Comparison of ENCODE assay signal across 14 cellular contexts in genomic region chr19:13507053-13507611, GRCh38. TPM values are rescaled to one million over a fixed set of nuclear protein-coding genes. Genes with fewer than 3 reads are reported as not detected.
DNase-seq lines count a peak whose midpoint lies in the region; TF ChIP-seq lines count a peak whose summit lies in the region.
"Had no signal": no experiment of that assay in that cellular context is flagged by ENCODE, and none has a peak within 500 bp of the region (broad histone marks: within the 10 kb centered on the region; RNA-seq: fewer than 3 reads in every experiment).

No MANE protein-coding gene starts in this region.

- H3K4me3 ChIP-seq in astrocyte of the cerebellum (ENCODE audit: low read depth, low read length) (peak overlapping the region; percentile 38), iPS-18c (ENCODE audit: insufficient read depth, low read depth, low read length) (peak overlapping the region; percentile 44)

- TF ChIP-seq CTCF in astrocyte of the cerebellum (IDR thresholded peaks at IDR 0.05; ENCODE audit: low read depth, low read length, missing control alignments) = no peak

- no peaks in the 10 kb centered on the region for H3K36me3 Mint-ChIP-seq in activated CD4-positive, alpha-beta memory T cell treated with anti-CD3 and anti-CD28 coated beads for 36 hours
- no peaks in the 10 kb centered on the region for H3K36me3 Mint-ChIP-seq in activated CD4-positive, alpha-beta memory T cell treated with anti-CD3 and anti-CD28 coated beads, Interleukin-2, amount 10 ng/mL, durations not matched to agents 7 days and 5 days (ENCODE audit: low read depth)

- peaks cover 3% of the 10 kb centered on the region for H3K4me1 Mint-ChIP-seq in activated CD4-positive, alpha-beta memory T cell treated with anti-CD3 and anti-CD28 coated beads for 36 hours (ENCODE audit: low read depth)
- H3K4me1 Mint-ChIP-seq in activated CD4-positive, alpha-beta memory T cell treated with anti-CD3 and anti-CD28 coated beads, Interleukin-2, amount 10 ng/mL, durations not matched to agents 7 days and 5 days = no peaks in the 10 kb centered on the region

- intact Hi-C loops in activated CD4-positive, alpha-beta memory T cell treated with anti-CD3 and anti-CD28 coated beads for 36 hours (cut with micrococcal nuclease) = no loop called here

- CTCF ChIA-PET in activated CD4-positive, alpha-beta memory T cell treated with anti-CD3 and anti-CD28 coated beads for 36 hours (lab: Charles Lee) = interaction anchor here (0.6 kb wide), 2 partner anchors 84 to 447 kb away, joined by 3 read pairs; no protein-coding TSS in a partner anchor
- CTCF ChIA-PET in activated CD4-positive, alpha-beta memory T cell treated with anti-CD3 and anti-CD28 coated beads, Interleukin-2, amount 10 ng/mL, durations not matched to agents 7 days and 5 days (lab: Charles Lee) = no interaction called here

- no peaks in the 10 kb centered on the region for H3K9me3 Mint-ChIP-seq in activated CD4-positive, alpha-beta memory T cell treated with anti-CD3 and anti-CD28 coated beads for 36 hours
- H3K9me3 Mint-ChIP-seq in activated CD4-positive, alpha-beta memory T cell treated with anti-CD3 and anti-CD28 coated beads, Interleukin-2, amount 10 ng/mL, durations not matched to agents 7 days and 5 days = no peaks in the 10 kb centered on the region
- H3K9me3 Mint-ChIP-seq: activated T-cell treated with anti-CD3 and anti-CD28 coated beads, Interleukin-2, amount 50 U/mL, for 72 hours had no signal

- POLR2A ChIA-PET in activated CD4-positive, alpha-beta memory T cell treated with anti-CD3 and anti-CD28 coated beads for 36 hours (lab: Charles Lee) = no interaction called here
- POLR2A ChIA-PET in activated CD4-positive, alpha-beta memory T cell treated with anti-CD3 and anti-CD28 coated beads, Interleukin-2, amount 10 ng/mL, durations not matched to agents 7 days and 5 days (lab: Charles Lee) = no interaction called here

- peak overlapping the region; percentile 39 for H3K4me3 Mint-ChIP-seq in activated CD4-positive, alpha-beta memory T cell treated with anti-CD3 and anti-CD28 coated beads for 36 hours
- H3K4me3 Mint-ChIP-seq in activated CD4-positive, alpha-beta memory T cell treated with anti-CD3 and anti-CD28 coated beads, Interleukin-2, amount 10 ng/mL, durations not matched to agents 7 days and 5 days = no peak overlapping the region

- in situ Hi-C loops in astrocyte of the cerebellum (cut with HindIII; ENCODE audit: low sequenced_read_pairs) = no loop called here

- DNase-seq in activated CD4-positive, alpha-beta memory T cell treated with anti-CD3 and anti-CD28 coated beads for 36 hours = no peak
- no peak for DNase-seq in activated CD4-positive, alpha-beta memory T cell treated with anti-CD3 and anti-CD28 coated beads, Interleukin-2, amount 10 ng/mL, durations not matched to agents 7 days and 5 days
- DNase-seq in astrocyte of the cerebellum (ENCODE audit: low read depth) (no peak), DMS79 (lab: John Stamatoyannopoulos, UW) (no peak), HPDE6-E6E7 (ENCODE audit: extremely low spot score) (no peak), DMS53 (lab: John Stamatoyannopoulos, UW) (no peak)
- DNase-seq in activated naive CD4-positive, alpha-beta T cell (lab: John Stamatoyannopoulos, UW) = no peak
- DNase-seq: 8988T; activated CD4-positive, alpha-beta T cell treated with anti-CD3 and anti-CD28 coated beads for 1 hour; activated T-cell treated with anti-CD3 and anti-CD28 coated beads, Interleukin-2, amount 50 U/mL, for 72 hours had no signal

- H3K27me3 Mint-ChIP-seq in activated CD4-positive, alpha-beta memory T cell treated with anti-CD3 and anti-CD28 coated beads for 36 hours = peaks cover 61% of the 10 kb centered on the region
- peaks cover 49% of the 10 kb centered on the region for H3K27me3 Mint-ChIP-seq in activated CD4-positive, alpha-beta memory T cell treated with anti-CD3 and anti-CD28 coated beads, Interleukin-2, amount 10 ng/mL, durations not matched to agents 7 days and 5 days

- no peak overlapping the region for H3K27ac Mint-ChIP-seq in activated CD4-positive, alpha-beta memory T cell treated with anti-CD3 and anti-CD28 coated beads for 36 hours
- no peak overlapping the region for H3K27ac Mint-ChIP-seq in activated CD4-positive, alpha-beta memory T cell treated with anti-CD3 and anti-CD28 coated beads, Interleukin-2, amount 10 ng/mL, durations not matched to agents 7 days and 5 days
- H3K27ac Mint-ChIP-seq: activated T-cell treated with anti-CD3 and anti-CD28 coated beads, Interleukin-2, amount 50 U/mL, for 72 hours had no signal

- no peaks in the 10 kb centered on the region for H3K9me3 ChIP-seq in iPS-18c (ENCODE audit: control insufficient read depth, insufficient read depth, low read length)
- H3K9me3 ChIP-seq: right atrium auricular region, thoracic aorta had no signal

RNA-seq across cellular contexts. Expression of gene CACNA1A, which starts 0.9 kb away (rescaled TPM):
- under 1 TPM; 0.46 to 0.74 TPM for total RNA-seq in activated CD4-positive, alpha-beta memory T cell treated with anti-CD3 and anti-CD28 coated beads for 36 hours
- 1 to 10 TPM; 3.6 to 4.1 TPM for total RNA-seq in activated CD4-positive, alpha-beta memory T cell treated with anti-CD3 and anti-CD28 coated beads, Interleukin-2, amount 10 ng/mL, durations not matched to agents 7 days and 5 days
- total RNA-seq: SK-MEL-5 had no signal
